ENCODE assay signal across 12 cellular contexts in the genomic region with DNA sequence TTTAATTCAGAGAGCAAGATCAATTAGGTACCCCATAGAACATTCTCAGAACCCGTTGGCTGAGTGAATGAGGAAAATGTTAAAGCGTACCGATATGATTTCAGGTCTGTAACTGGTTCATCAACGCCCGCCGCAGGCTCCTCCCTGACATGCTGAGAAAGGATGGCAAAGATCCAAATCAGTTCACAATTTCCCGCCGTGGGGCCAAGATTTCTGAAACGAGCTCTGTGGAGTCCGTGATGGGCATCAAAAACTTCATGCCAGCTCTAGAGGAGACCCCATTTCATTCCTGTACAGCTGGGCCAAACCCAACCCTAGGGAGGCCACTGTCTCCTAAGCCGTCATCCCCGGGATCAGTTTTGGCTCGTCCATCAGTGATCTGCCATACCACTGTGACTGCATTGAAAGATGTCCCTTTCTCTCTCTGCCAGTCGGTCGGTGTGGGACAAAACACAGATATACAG. TPM values are rescaled to one million over a fixed set of nuclear protein-coding genes. Genes with fewer than 3 reads are reported as not detected.
DNase-seq lines count a peak whose midpoint lies in the region; TF ChIP-seq lines count a peak whose summit lies in the region.
"Had no signal": no experiment of that assay in that cellular context is flagged by ENCODE, and none has a peak within 500 bp of the region (broad histone marks: within the 10 kb centered on the region; RNA-seq: fewer than 3 reads in every experiment).

No MANE protein-coding gene starts in this region.

- 52% methylated on average over 15 of the region's 15 CpGs for WGBS in prostate gland

- intact Hi-C loops in prostate gland (cut with DNase I), result no loop called here

- H3K4me3 ChIP-seq in Peyer's patch (no peak overlapping the region), prostate gland (peak overlapping the region in 1 of 2 donors; percentile 0)

- no peak for TF ChIP-seq POLR2A in Peyer's patch (IDR thresholded peaks at IDR 0.05)
- no peak for TF ChIP-seq POLR2A in prostate gland (IDR thresholded peaks at IDR 0.05)

- DNase-seq in NCI-H2196 (lab: John Stamatoyannopoulos, UW; ENCODE audit: unreplicated experiment), result peak; percentile 55
- DNase-seq in NCI-H2196 treated with DMSO at 0.1 percent for 48 hours (lab: John Stamatoyannopoulos, UW; ENCODE audit: unreplicated experiment), result no peak
- DNase-seq in Peyer's patch, result peak in 2 of 3 donors; percentile 60 to 62
- DNase-seq in glomerular visceral epithelial cell (ENCODE audit: extremely low spot score), result peak; percentile 62
- no peak for DNase-seq in prostate gland (ENCODE audit: low spot score)
- no peak for DNase-seq in NCI-H1092 treated with DMSO at 0.1 percent for 48 hours (lab: John Stamatoyannopoulos, UW)
- no peak for DNase-seq in cerebellar nuclear complex (lab: John Stamatoyannopoulos, UW)
- no peak for DNase-seq in stimulated activated CD4-positive, alpha-beta T cell treated with anti-CD3 and anti-CD28 coated beads, Interleukin-4, amount 100 ng/mL, for 4 hours
- DNase-seq: 8988T; activated T-cell treated with anti-CD3 and anti-CD28 coated beads, Interleukin-2, amount 50 U/mL, for 1 hour; islet precursor cell; T-helper 9 cell had no signal

- H3K27ac ChIP-seq in Peyer's patch (peak overlapping the region; percentile 21 to 97 (median 97)), prostate gland (peak overlapping the region; percentile 99)

- no peaks in the 10 kb centered on the region for H3K9me3 ChIP-seq in Peyer's patch
- no peaks in the 10 kb centered on the region for H3K9me3 ChIP-seq in prostate gland

- no peak for TF ChIP-seq CTCF in Peyer's patch (IDR thresholded peaks at IDR 0.05)
- TF ChIP-seq CTCF in prostate gland (IDR thresholded peaks at IDR 0.05), result no peak

- H3K27me3 ChIP-seq in Peyer's patch (no peaks in the 10 kb centered on the region), prostate gland (replicated peaks; ENCODE audit: insufficient read depth) (no peaks in the 10 kb centered on the region)

- H3K36me3 ChIP-seq in Peyer's patch (peaks cover 0 to 20% (median 0%) of the 10 kb centered on the region in 3 donors), prostate gland (no peaks in the 10 kb centered on the region)

- peaks cover 0 to 44% (median 5%) of the 10 kb centered on the region in 4 donors for H3K4me1 ChIP-seq in Peyer's patch
- H3K4me1 ChIP-seq in prostate gland (replicated peaks), result peaks cover 28% of the 10 kb centered on the region

RNA-seq across cellular contexts. Expression of a gene that starts 7.3 kb away (rescaled TPM):
- total RNA-seq in Peyer's patch (10 to 100 TPM; 21.0 to 49.5 (median 35.3) TPM), prostate gland (100 to 1,000 TPM; 124 to 151 TPM)

Comparison
In these comparisons a context has a peak if more than half of its experiments do, and no peak if none do; other contexts are left out.
1. DNase-seq: peak in NCI-H2196 (single experiment), Peyer's patch (2 of 3) and glomerular visceral epithelial cell (single experiment); none in NCI-H2196 treated with DMSO at 0.1 percent for 48 hours (single experiment), prostate gland (single experiment), NCI-H1092 treated with DMSO at 0.1 percent for 48 hours (single experiment), cerebellar nuclear complex (0 of 2) and stimulated activated CD4-positive, alpha-beta T cell treated with anti-CD3 and anti-CD28 coated beads, Interleukin-4, amount 100 ng/mL, for 4 hours (0 of 2).